In the genomic region with DNA sequence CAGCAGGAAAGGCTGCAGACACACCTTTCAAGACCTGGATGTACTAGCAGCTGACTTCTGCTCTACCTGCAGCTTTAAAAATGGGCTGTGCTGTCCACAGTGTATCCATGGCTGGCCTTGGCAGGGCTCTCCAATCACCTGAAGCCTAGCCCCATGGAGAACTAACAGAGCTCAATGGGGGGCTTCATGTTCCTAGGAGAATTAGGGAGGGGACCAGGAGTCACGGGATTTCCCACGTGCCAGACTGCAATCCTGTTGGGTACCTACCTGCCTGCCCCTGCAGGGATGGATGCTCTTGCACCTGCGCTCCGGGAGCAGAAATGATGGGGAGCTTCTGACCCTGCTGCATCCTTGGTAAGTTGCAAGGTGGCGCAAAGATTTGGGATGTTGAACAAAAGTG, we compare ENCODE assay signal across 34 cellular contexts.
"Had no signal": no experiment of that assay in that cellular context is flagged by ENCODE, and none has a peak within 500 bp of the region (broad histone marks: within the 10 kb centered on the region; RNA-seq: fewer than 3 reads in every experiment).

No MANE protein-coding gene starts in this region.

- H3K27me3 ChIP-seq: MG63 had no signal

- H3K36me3 ChIP-seq: MG63 had no signal

- H3K9ac ChIP-seq: KMS-11 had no signal

- H3K4me2 ChIP-seq: KMS-11 had no signal

- DNase-seq: Kasumi-1, MG63, MM.1S, MV-4-11, NCI-H1048, NCI-H1092, NCI-H1092 treated with DMSO at 0.1 percent for 48 hours, NCI-H1105, NCI-H1105 treated with DMSO at 0.1 percent for 48 hours, NCI-H1417, NCI-H1417 treated with DMSO at 0.1 percent for 48 hours, NCI-H1436, NCI-H1436 treated with DMSO at 0.1 percent for 48 hours, NCI-H146, NCI-H1694, NCI-H1694 treated with DMSO at 0.1 percent for 48 hours, NCI-H187, NCI-H187 treated with DMSO at 0.1 percent for 48 hours, NCI-H1930, NCI-H2029, NCI-H2029 treated with DMSO at 0.1 percent for 48 hours, NCI-H2081, NCI-H2081 treated with DMSO at 0.1 percent for 48 hours, NCI-H2107, NCI-H2171, NCI-H2171 treated with DMSO at 0.1 percent for 48 hours, NCI-H2227 treated with DMSO at 0.1 percent for 48 hours, NCI-H226, NCI-H345, NCI-H446, NCI-H446 treated with DMSO at 0.1 percent for 48 hours, NCI-H510A, NCI-H510A treated with DMSO at 0.1 percent for 48 hours had no signal

- H3K9me3 ChIP-seq: MG63 had no signal

- H3K27ac ChIP-seq: KMS-11 had no signal

- H3K4me3 ChIP-seq: MG63 had no signal
